12 cellular contexts compared by ENCODE assay signal in genomic region chr20:32685541-32686529, GRCh38. TPM values are rescaled to one million over a fixed set of nuclear protein-coding genes. Genes with fewer than 3 reads are reported as not detected.
DNase-seq lines count a peak whose midpoint lies in the region; ATAC-seq and TF ChIP-seq lines count a peak whose summit lies in the region.
"Had no signal": no experiment of that assay in that cellular context is flagged by ENCODE, and none has a peak within 500 bp of the region (broad histone marks: within the 10 kb centered on the region; RNA-seq: fewer than 3 reads in every experiment).

No MANE protein-coding gene starts in this region.

- H3K9me3 ChIP-seq in SK-N-MC (ENCODE audit: low read depth, low read length): no peaks in the 10 kb centered on the region
- H3K9me3 ChIP-seq: gastrocnemius medialis had no signal

- ATAC-seq in foreskin keratinocyte: peak; percentile 44
- ATAC-seq in GM18520 (IDR thresholded peaks at IDR 0.05; ENCODE audit: unreplicated experiment): no peak
- ATAC-seq: activated CD8-positive, alpha-beta T cell treated with anti-CD3 and anti-CD28 coated beads, Interleukin-2, amount 10 ng/mL, durations not matched to agents 7 days and 5 days had no signal

- DNase-seq in DMS 273 (lab: John Stamatoyannopoulos, UW; ENCODE audit: unreplicated experiment): peak; percentile 32
- no peak for DNase-seq in DMS 273 treated with DMSO at 0.1 percent for 48 hours (lab: John Stamatoyannopoulos, UW)
- peak; percentile 76 for DNase-seq in SK-N-MC (ENCODE audit: low read depth, low spot score)
- DNase-seq in foreskin keratinocyte: peak; percentile 73 to 89
- DNase-seq in smooth muscle cell of the brain vasculature (ENCODE audit: low read depth, low spot score): peak; percentile 73
- no peak for DNase-seq in OCI-M2 (lab: John Stamatoyannopoulos, UW; ENCODE audit: unreplicated experiment)
- no peak for DNase-seq in NCI-H526 (lab: John Stamatoyannopoulos, UW)
- DNase-seq: activated CD8-positive, alpha-beta T cell treated with anti-CD3 and anti-CD28 coated beads, Interleukin-2, amount 10 ng/mL, durations not matched to agents 7 days and 5 days; gastrocnemius medialis; NCI-H1436 treated with DMSO at 0.1 percent for 48 hours had no signal

- H3K4me3 ChIP-seq in SK-N-MC: peak overlapping the region; percentile 59
- H3K4me3 ChIP-seq: gastrocnemius medialis had no signal

- H3K36me3 ChIP-seq in SK-N-MC (ENCODE audit: insufficient read depth, low read length): no peaks in the 10 kb centered on the region
- H3K36me3 ChIP-seq: gastrocnemius medialis had no signal

- H3K27ac ChIP-seq in SK-N-MC: peak overlapping the region; percentile 65; the same call in 1 of the 2 replicates
- no peak overlapping the region for H3K27ac ChIP-seq in foreskin keratinocyte
- H3K27ac ChIP-seq: 22Rv1, gastrocnemius medialis had no signal

- TF ChIP-seq CTCF in foreskin keratinocyte (conservative IDR thresholded peaks at IDR 0.05): no peak

- H3K4me1 ChIP-seq in foreskin keratinocyte: peaks cover 17% of the 10 kb centered on the region
- H3K4me1 ChIP-seq: gastrocnemius medialis had no signal

- no peak overlapping the region for H3K9ac ChIP-seq in SK-N-MC (ENCODE audit: insufficient read length)

- H3K27me3 ChIP-seq in foreskin keratinocyte: no peaks in the 10 kb centered on the region
- H3K27me3 ChIP-seq: gastrocnemius medialis had no signal

RNA-seq across cellular contexts. Expression of gene C20orf203, which starts 12.1 kb away (rescaled TPM):
- total RNA-seq in foreskin keratinocyte: not detected in 2 replicates
- not detected in 2 replicates for polyA plus RNA-seq in foreskin keratinocyte
- total RNA-seq: gastrocnemius medialis had no signal

RNA-seq across cellular contexts. Expression of gene COMMD7, which starts 57.4 kb away (rescaled TPM):
- 34.7 and 39.9 TPM in 2 replicates for total RNA-seq in foreskin keratinocyte
- polyA plus RNA-seq in foreskin keratinocyte: 44.1 and 49.7 TPM in 2 replicates

Comparison
In these comparisons a context has a peak if more than half of its experiments do, and no peak if none do; other contexts are left out.
1. DNase-seq: peak in DMS 273 (single experiment), SK-N-MC (single experiment), foreskin keratinocyte (2 of 2) and smooth muscle cell of the brain vasculature (single experiment); none in DMS 273 treated with DMSO at 0.1 percent for 48 hours (single experiment), OCI-M2 (single experiment) and NCI-H526 (0 of 2).